Comparison of ENCODE assay signal across 1 cellular context in genomic region chr5:111132731-111133435, GRCh38.
TF ChIP-seq lines count a peak whose summit lies in the region.

No MANE protein-coding gene starts in this region.

TF ChIP-seq in WTC11, 78 proteins besides CTCF, POLR2A, EP300 and RAD21 (continued from another document):
- no peak for TF ChIP-seq HMGXB4 (CRISPR knock-in tag; IDR thresholded peaks at IDR 0.05)
- TF ChIP-seq EMX1 (CRISPR knock-in tag; IDR thresholded peaks at IDR 0.05), result no peak
- TF ChIP-seq, protein P1, sequence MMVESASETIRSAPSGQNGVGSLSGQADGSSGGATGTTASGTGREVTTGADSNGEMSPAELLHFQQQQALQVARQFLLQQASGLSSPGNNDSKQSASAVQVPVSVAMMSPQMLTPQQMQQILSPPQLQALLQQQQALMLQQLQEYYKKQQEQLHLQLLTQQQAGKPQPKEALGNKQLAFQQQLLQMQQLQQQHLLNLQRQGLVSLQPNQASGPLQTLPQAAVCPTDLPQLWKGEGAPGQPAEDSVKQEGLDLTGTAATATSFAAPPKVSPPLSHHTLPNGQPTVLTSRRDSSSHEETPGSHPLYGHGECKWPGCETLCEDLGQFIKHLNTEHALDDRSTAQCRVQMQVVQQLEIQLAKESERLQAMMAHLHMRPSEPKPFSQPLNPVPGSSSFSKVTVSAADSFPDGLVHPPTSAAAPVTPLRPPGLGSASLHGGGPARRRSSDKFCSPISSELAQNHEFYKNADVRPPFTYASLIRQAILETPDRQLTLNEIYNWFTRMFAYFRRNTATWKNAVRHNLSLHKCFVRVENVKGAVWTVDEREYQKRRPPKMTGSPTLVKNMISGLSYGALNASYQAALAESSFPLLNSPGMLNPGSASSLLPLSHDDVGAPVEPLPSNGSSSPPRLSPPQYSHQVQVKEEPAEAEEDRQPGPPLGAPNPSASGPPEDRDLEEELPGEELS (CRISPR knock-in tag; IDR thresholded peaks at IDR 0.05), result no peak
- TF ChIP-seq ZNF121 (CRISPR knock-in tag; IDR thresholded peaks at IDR 0.05), result no peak
- TF ChIP-seq MXD4 (CRISPR knock-in tag; IDR thresholded peaks at IDR 0.05; ENCODE audit: borderline replicate concordance), result no peak
- TF ChIP-seq, protein P2, sequence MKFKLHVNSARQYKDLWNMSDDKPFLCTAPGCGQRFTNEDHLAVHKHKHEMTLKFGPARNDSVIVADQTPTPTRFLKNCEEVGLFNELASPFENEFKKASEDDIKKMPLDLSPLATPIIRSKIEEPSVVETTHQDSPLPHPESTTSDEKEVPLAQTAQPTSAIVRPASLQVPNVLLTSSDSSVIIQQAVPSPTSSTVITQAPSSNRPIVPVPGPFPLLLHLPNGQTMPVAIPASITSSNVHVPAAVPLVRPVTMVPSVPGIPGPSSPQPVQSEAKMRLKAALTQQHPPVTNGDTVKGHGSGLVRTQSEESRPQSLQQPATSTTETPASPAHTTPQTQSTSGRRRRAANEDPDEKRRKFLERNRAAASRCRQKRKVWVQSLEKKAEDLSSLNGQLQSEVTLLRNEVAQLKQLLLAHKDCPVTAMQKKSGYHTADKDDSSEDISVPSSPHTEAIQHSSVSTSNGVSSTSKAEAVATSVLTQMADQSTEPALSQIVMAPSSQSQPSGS (CRISPR knock-in tag; IDR thresholded peaks at IDR 0.05; ENCODE audit: borderline replicate concordance, low read depth), result no peak
- TF ChIP-seq GABPB1 (CRISPR knock-in tag; IDR thresholded peaks at IDR 0.05), result no peak
- TF ChIP-seq ZNF219 (CRISPR knock-in tag; IDR thresholded peaks at IDR 0.05; ENCODE audit: borderline replicate concordance), result no peak
